14 cellular contexts compared by ENCODE assay signal in the genomic region with DNA sequence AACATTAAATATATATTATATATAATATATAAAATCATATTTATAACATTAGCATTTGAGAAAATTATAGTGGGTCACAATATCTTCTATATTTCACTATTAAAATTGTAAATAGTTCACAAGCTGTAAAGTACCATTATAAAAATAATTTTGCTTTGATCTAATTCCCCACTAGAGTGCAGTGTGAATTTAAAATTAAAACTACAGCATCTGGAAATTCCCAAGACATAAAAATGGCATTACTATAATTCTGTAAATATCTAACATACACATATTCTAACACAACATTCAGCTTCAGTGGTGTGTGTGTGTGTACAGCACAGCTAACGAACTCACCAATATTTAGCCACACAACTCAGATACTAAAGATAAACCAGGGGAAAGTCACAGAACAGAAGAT.
DNase-seq lines count a peak whose midpoint lies in the region; ATAC-seq, FAIRE-seq and TF ChIP-seq lines count a peak whose summit lies in the region.
"Had no signal": no experiment of that assay in that cellular context is flagged by ENCODE, and none has a peak within 500 bp of the region (broad histone marks: within the 10 kb centered on the region; RNA-seq: fewer than 3 reads in every experiment).

No MANE protein-coding gene starts in this region.

- H4K20me1 ChIP-seq in HepG2 (ENCODE audit: insufficient read depth, low read length), result no peaks in the 10 kb centered on the region

- H3K4me1 ChIP-seq in liver (ENCODE audit: control insufficient read depth in 4 of 4, insufficient read depth in 4 of 4, low read length in 3 of 4) (no peaks in the 10 kb centered on the region), HepG2 (ENCODE audit: insufficient read depth, low read length) (no peaks in the 10 kb centered on the region)
- H3K4me1 ChIP-seq: upper lobe of left lung had no signal

- H3K36me3 ChIP-seq in liver (ENCODE audit: control insufficient read depth in 4 of 4, insufficient read depth in 3 of 4, low read depth in 1 of 4, low read length in 3 of 4) (no peaks in the 10 kb centered on the region), HepG2 (replicated peaks in 1 of 2; ENCODE audit: control insufficient read depth in 1 of 2, insufficient read depth in 2 of 2, low read length in 2 of 2) (no peaks in the 10 kb centered on the region)
- H3K36me3 ChIP-seq: upper lobe of left lung had no signal

- H3K27ac ChIP-seq in liver (ENCODE audit: low read depth in 1 of 2, low read length in 2 of 2) (no peak overlapping the region), HepG2 (ENCODE audit: extremely low read length, insufficient read depth, low read length) (no peak overlapping the region)
- H3K27ac ChIP-seq: upper lobe of left lung had no signal

- H3K9ac ChIP-seq in liver (ENCODE audit: low read depth in 1 of 2, low read length in 2 of 2), result no peak overlapping the region
- H3K9ac ChIP-seq in HepG2 (ENCODE audit: insufficient read depth, low read depth, low read length), result no peak overlapping the region

- in situ Hi-C loops in HepG2 (cut with HindIII; ENCODE audit: extremely low pct_ligation_motif_present, low pct_unique_long_range_greater_than_20kb), result no loop called here
- in situ Hi-C loops in SK-MEL-5 (cut with HindIII; ENCODE audit: low pct_unique_long_range_greater_than_20kb, low sequenced_read_pairs), result no loop called here

- ATAC-seq in HepG2 (no peak), GM21528 (IDR thresholded peaks at IDR 0.05; ENCODE audit: low FRiP score, unreplicated experiment) (no peak), GM21737 (IDR thresholded peaks at IDR 0.05; ENCODE audit: unreplicated experiment) (no peak), GM19351 (IDR thresholded peaks at IDR 0.05; ENCODE audit: unreplicated experiment) (no peak)

- H3K9me3 ChIP-seq in liver (ENCODE audit: control insufficient read depth in 4 of 4, low read length in 3 of 4) (no peaks in the 10 kb centered on the region), HepG2 (ENCODE audit: low read length) (no peaks in the 10 kb centered on the region)
- H3K9me3 ChIP-seq: upper lobe of left lung had no signal

- H3K27me3 ChIP-seq in liver (ENCODE audit: control insufficient read depth in 4 of 4, insufficient read depth in 4 of 4, low read length in 3 of 4) (no peaks in the 10 kb centered on the region), HepG2 (ENCODE audit: control insufficient read depth in 1 of 2, insufficient read depth in 2 of 2, low read length in 2 of 2) (no peaks in the 10 kb centered on the region)
- H3K27me3 ChIP-seq: upper lobe of left lung had no signal

- DNase-seq in HepG2 (ENCODE audit: low spot score) (no peak), SK-MEL-5 (ENCODE audit: low read depth, low spot score) (peak; percentile 11), fibroblast of the aortic adventitia (ENCODE audit: low read depth) (peak; percentile 16), NCI-H82 treated with DMSO at 0.1 percent for 48 hours (lab: John Stamatoyannopoulos, UW; ENCODE audit: unreplicated experiment) (no peak)
- DNase-seq: activated T-cell treated with anti-CD3 and anti-CD28 coated beads, Interleukin-2, amount 50 U/mL, for 48 hours; amygdala; effector CD4-positive, alpha-beta T cell; stimulated activated CD4-positive, alpha-beta T cell treated with anti-CD3 and anti-CD28 coated beads, Interleukin-2, amount 100 ng/mL, for 24 hours; T-helper 1 cell; upper lobe of left lung had no signal

- no peak for TF ChIP-seq POLR2A in HepG2 (IDR thresholded peaks at IDR 0.05; ENCODE audit: insufficient read depth in 1 of 2, low read depth in 2 of 2, low read length in 2 of 2)

- no peak for FAIRE-seq in HepG2 (lab: Jason Lieb, UNC)

- intact Hi-C loops in HepG2 (cut with micrococcal nuclease; ENCODE audit: unreplicated experiment), result no loop called here

- CTCF ChIA-PET in HepG2 (lab: Yijun Ruan, JAX; ENCODE audit: low intra/inter-chr PET ratio, low total read pairs), result no interaction called here

- BruUV-seq in HepG2 (replicated peaks; lab: Mats Ljungman, UMichigan), result no TSS peak

- TF ChIP-seq RAD21 in liver (IDR thresholded peaks at IDR 0.05) (peak; percentile 48 to 50), HepG2 (CRISPR knock-in tag; IDR thresholded peaks at IDR 0.05) (no peak)

- no peak overlapping the region for H3K4me3 ChIP-seq in liver (ENCODE audit: low read depth in 1 of 3, low read length in 3 of 3)
- H3K4me3 ChIP-seq in HepG2 (replicated peaks in 1 of 3; ENCODE audit: insufficient read depth in 1 of 3, low read depth in 2 of 3, low read length in 3 of 3), result no peak overlapping the region
- H3K4me3 ChIP-seq in fibroblast of the aortic adventitia (ENCODE audit: low read depth, low read length), result no peak overlapping the region
- H3K4me3 ChIP-seq: upper lobe of left lung had no signal

- POLR2A ChIA-PET in HepG2 (lab: Yijun Ruan, JAX), result no interaction called here

- TF ChIP-seq EP300 in HepG2 (IDR thresholded peaks at IDR 0.05; ENCODE audit: low read depth in 2 of 2, low read length in 2 of 2) (no peak), HepG2 (CRISPR knock-in tag; IDR thresholded peaks at IDR 0.05; ENCODE audit: borderline replicate concordance) (no peak)

- no peak overlapping the region for H3K4me2 ChIP-seq in HepG2 (ENCODE audit: low read depth, low read length)

- TF ChIP-seq CTCF in liver (IDR thresholded peaks at IDR 0.05; ENCODE audit: low read depth, low read length, missing input control) (peak; percentile 12), HepG2 (CRISPR knock-in tag; IDR thresholded peaks at IDR 0.05) (no peak), fibroblast of the aortic adventitia (IDR thresholded peaks at IDR 0.05; ENCODE audit: insufficient read depth, low read length) (no peak)

- no peaks in the 10 kb centered on the region for H3K79me2 ChIP-seq in HepG2 (ENCODE audit: insufficient read depth, low read length)

- 59% methylated on average over 1 of the region's 1 CpG for WGBS in liver
- 3% methylated on average over 1 of the region's 1 CpG for WGBS in HepG2 (ENCODE audit: low lambda C conversion rate)

- no peak overlapping the region for H2AFZ ChIP-seq in HepG2 (ENCODE audit: low read length)

TF ChIP-seq in liver, 16 proteins besides CTCF, POLR2A, EP300 and RAD21 (continues in another document):
- no peak for TF ChIP-seq TAF1 (conservative IDR thresholded peaks at IDR 0.05)
- no peak for TF ChIP-seq RXRA (IDR thresholded peaks at IDR 0.05)
- no peak for TF ChIP-seq YY1 (IDR thresholded peaks at IDR 0.05)
- no peak for TF ChIP-seq HNF4G (IDR thresholded peaks at IDR 0.05)
- no peak for TF ChIP-seq GABPA (IDR thresholded peaks at IDR 0.05 in 1 of 2, conservative IDR thresholded peaks at IDR 0.05 in 1 of 2)
- TF ChIP-seq FOXA1 (IDR thresholded peaks at IDR 0.05), result no peak
- TF ChIP-seq, protein P1, sequence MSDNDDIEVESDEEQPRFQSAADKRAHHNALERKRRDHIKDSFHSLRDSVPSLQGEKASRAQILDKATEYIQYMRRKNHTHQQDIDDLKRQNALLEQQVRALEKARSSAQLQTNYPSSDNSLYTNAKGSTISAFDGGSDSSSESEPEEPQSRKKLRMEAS (IDR thresholded peaks at IDR 0.05), result no peak
- TF ChIP-seq, protein P2, sequence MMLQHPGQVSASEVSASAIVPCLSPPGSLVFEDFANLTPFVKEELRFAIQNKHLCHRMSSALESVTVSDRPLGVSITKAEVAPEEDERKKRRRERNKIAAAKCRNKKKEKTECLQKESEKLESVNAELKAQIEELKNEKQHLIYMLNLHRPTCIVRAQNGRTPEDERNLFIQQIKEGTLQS (IDR thresholded peaks at IDR 0.05), result no peak
- no peak for TF ChIP-seq EGR1 (IDR thresholded peaks at IDR 0.05; ENCODE audit: low read depth in 2 of 2)
- TF ChIP-seq JUND (IDR thresholded peaks at IDR 0.05), result no peak

TF ChIP-seq in HepG2, 621 proteins besides CTCF, POLR2A, EP300 and RAD21:
- TF ChIP-seq ZNF224 (CRISPR knock-in tag; IDR thresholded peaks at IDR 0.05) (no peak), ZNF567 (CRISPR knock-in tag; IDR thresholded peaks at IDR 0.05; ENCODE audit: borderline replicate concordance) (no peak), ZNF607 (CRISPR knock-in tag; IDR thresholded peaks at IDR 0.05; ENCODE audit: borderline replicate concordance) (no peak)
TF ChIP-seq in HepG2: peak in this region for 0.

Comparison
In these comparisons a context has a peak if more than half of its experiments do, and no peak if none do; other contexts are left out.
1. DNase-seq: peak in SK-MEL-5 (single experiment) and fibroblast of the aortic adventitia (single experiment); none in HepG2 (single experiment) and NCI-H82 treated with DMSO at 0.1 percent for 48 hours (single experiment).